2 cellular contexts compared by ENCODE assay signal in genomic region chr7:128883622-128884549, GRCh38.
A peak's percentile ranks its signal among the peaks of the same experiment; 100 is the strongest.
TF ChIP-seq lines count a peak whose summit lies in the region.

No MANE protein-coding gene starts in this region.

TF ChIP-seq in IMR-90, 13 proteins besides CTCF, POLR2A, EP300 and RAD21 (continued from another document):
- peak; percentile 39; the same call in 1 of the 2 replicates for TF ChIP-seq MAZ (IDR thresholded peaks at IDR 0.05; ENCODE audit: borderline replicate concordance, low read depth, low read length)
TF ChIP-seq in IMR-90: peak in this region for 2.

TF ChIP-seq in PFSK-1, 5 proteins besides CTCF, POLR2A, EP300 and RAD21 (continued from another document):
- no peak for TF ChIP-seq REST (IDR thresholded peaks at IDR 0.05; ENCODE audit: insufficient read depth in 1 of 2, low read depth in 2 of 2, low read length in 2 of 2)
- TF ChIP-seq POLR2AphosphoS5 (IDR thresholded peaks at IDR 0.05; ENCODE audit: low read depth, low read length): no peak
- no peak for TF ChIP-seq SIN3A (IDR thresholded peaks at IDR 0.05; ENCODE audit: borderline replicate concordance, insufficient read depth, low read length)
- no peak for TF ChIP-seq TAF1 (IDR thresholded peaks at IDR 0.05; ENCODE audit: borderline replicate concordance, insufficient read depth, low read length)
TF ChIP-seq in PFSK-1: peak in this region for 1.
